In genomic region chr7:76430211-76430610, GRCh38 we compare ENCODE assay signal across 1 cellular context.
TF ChIP-seq lines count a peak whose summit lies in the region.

No MANE protein-coding gene starts in this region.

TF ChIP-seq in HepG2, 621 proteins besides CTCF, POLR2A, EP300 and RAD21:
- TF ChIP-seq HNF4A (CRISPR knock-in tag; IDR thresholded peaks at IDR 0.05) (peak; percentile 45; the same call in 1 of the 2 replicates), MTERF4 (CRISPR knock-in tag; IDR thresholded peaks at IDR 0.05) (no peak), ZFY (CRISPR knock-in tag; IDR thresholded peaks at IDR 0.05) (0 out of 2 replicates have a peak, but pooled peaks have one; percentile 31), ZNF737 (CRISPR knock-in tag; IDR thresholded peaks at IDR 0.05; ENCODE audit: borderline replicate concordance) (no peak)
